ENCODE assay signal across 12 cellular contexts in genomic region chrX:137566746-137567473, GRCh38. TPM values are rescaled to one million over a fixed set of nuclear protein-coding genes. Genes with fewer than 3 reads are reported as not detected.
DNase-seq lines count a peak whose midpoint lies in the region; ATAC-seq and TF ChIP-seq lines count a peak whose summit lies in the region.
"Had no signal": no experiment of that assay in that cellular context is flagged by ENCODE, and none has a peak within 500 bp of the region (broad histone marks: within the 10 kb centered on the region; RNA-seq: fewer than 3 reads in every experiment).

No MANE protein-coding gene starts in this region.

- no peaks in the 10 kb centered on the region for H3K27me3 ChIP-seq in MM.1S (replicated peaks; ENCODE audit: insufficient read depth, low read length)
- H3K27me3 ChIP-seq in transverse colon: peaks cover 99% of the 10 kb centered on the region
- H3K27me3 ChIP-seq in prostate gland (replicated peaks; ENCODE audit: insufficient read depth): peaks cover 2% of the 10 kb centered on the region

- H3K9me2 ChIP-seq in MM.1S (replicated peaks; ENCODE audit: insufficient read depth, low read length): no peaks in the 10 kb centered on the region

- intact Hi-C loops in natural killer cell (cut with micrococcal nuclease): no loop called here
- intact Hi-C loops in transverse colon (cut with DNase I; ENCODE audit: low total_unique reads): no loop called here
- intact Hi-C loops in prostate gland (cut with DNase I): no loop called here

- H3K9ac ChIP-seq in MM.1S (ENCODE audit: low read length): no peak overlapping the region

- H3K9me3 Mint-ChIP-seq in natural killer cell (no peaks in the 10 kb centered on the region), brain (peaks cover 0 to 9% (median 0%) of the 10 kb centered on the region in 5 experiments), nephron (peaks cover 9% of the 10 kb centered on the region)
- no peaks in the 10 kb centered on the region for H3K9me3 Mint-ChIP-seq in natural killer cell treated with Interleukin-12 subunit alpha and Interleukin-12 subunit beta and Interleukin-15 and Interleukin-18, amount 100 ng/mL, for 72 hours

- H3K36me3 Mint-ChIP-seq in natural killer cell (peaks cover 7% of the 10 kb centered on the region), brain (peaks cover 25% of the 10 kb centered on the region), nephron (ENCODE audit: low read depth) (no peaks in the 10 kb centered on the region)
- H3K36me3 Mint-ChIP-seq in natural killer cell treated with Interleukin-12 subunit alpha and Interleukin-12 subunit beta and Interleukin-15 and Interleukin-18, amount 100 ng/mL, for 72 hours: peaks cover 7% of the 10 kb centered on the region

- H3K4me3 ChIP-seq in MM.1S (ENCODE audit: low read length) (no peak overlapping the region), transverse colon (peak overlapping the region in 1 of 4 donors; percentile 57), prostate gland (peak overlapping the region in 1 of 2 donors; percentile 39)

- H3K27ac Mint-ChIP-seq in natural killer cell: no peak overlapping the region
- no peak overlapping the region for H3K27ac Mint-ChIP-seq in natural killer cell treated with Interleukin-12 subunit alpha and Interleukin-12 subunit beta and Interleukin-15 and Interleukin-18, amount 100 ng/mL, for 72 hours
- H3K27ac Mint-ChIP-seq in brain: peak overlapping the region; percentile 93 to 99 (median 96)
- peak overlapping the region in 2 of 3 experiments; percentile 62 to 64 for H3K27ac Mint-ChIP-seq in nephron

- no peak overlapping the region for H3K4me2 ChIP-seq in MM.1S (ENCODE audit: low read depth, low read length)

- no peaks in the 10 kb centered on the region for H3K79me2 ChIP-seq in MM.1S (ENCODE audit: low read length)

- in situ Hi-C loops in transverse colon (cut with MboI; ENCODE audit: low pct_ligation_motif_present in 1 of 4, low pct_unique_long_range_greater_than_20kb in 1 of 4, low sequenced_read_pairs in 3 of 4): no loop called here

- H3K4me3 Mint-ChIP-seq in natural killer cell (peak overlapping the region; percentile 37), brain (peak overlapping the region; percentile 91 to 98 (median 94)), nephron (peak overlapping the region; percentile 80 to 89 (median 88))
- no peak overlapping the region for H3K4me3 Mint-ChIP-seq in natural killer cell treated with Interleukin-12 subunit alpha and Interleukin-12 subunit beta and Interleukin-15 and Interleukin-18, amount 100 ng/mL, for 72 hours

- no peak overlapping the region for H3K27ac ChIP-seq in MM.1S (ENCODE audit: low read length)
- no peak overlapping the region for H3K27ac ChIP-seq in transverse colon
- no peak overlapping the region for H3K27ac ChIP-seq in prostate gland
- H3K27ac ChIP-seq: pancreas had no signal

- H3K9me3 ChIP-seq in MM.1S (replicated peaks; ENCODE audit: insufficient read depth, low read length): no peaks in the 10 kb centered on the region
- H3K9me3 ChIP-seq in transverse colon: no peaks in the 10 kb centered on the region
- no peaks in the 10 kb centered on the region for H3K9me3 ChIP-seq in prostate gland
- H3K9me3 ChIP-seq: pancreas had no signal

- no peak overlapping the region for H2AFZ ChIP-seq in MM.1S (ENCODE audit: low read length)

- 64% methylated on average over 37 of the region's 72 CpGs; no CpG with 5 or more reads in 1 of the 2 donors for WGBS in transverse colon (ENCODE audit: low coverage in 1 of 2), 2 donors
- 3% methylated on average over 24 of the region's 72 CpGs for WGBS in prostate gland

- no peaks in the 10 kb centered on the region for H4K20me1 ChIP-seq in MM.1S (ENCODE audit: insufficient read depth, low read length)

- H3K27me3 Mint-ChIP-seq in natural killer cell (ENCODE audit: low read depth in 2 of 2) (peaks cover 29 to 55% of the 10 kb centered on the region in 2 donors), brain (peaks cover 94% of the 10 kb centered on the region), nephron (ENCODE audit: low read depth) (peaks cover 98% of the 10 kb centered on the region)
- H3K27me3 Mint-ChIP-seq in natural killer cell treated with Interleukin-12 subunit alpha and Interleukin-12 subunit beta and Interleukin-15 and Interleukin-18, amount 100 ng/mL, for 72 hours: peaks cover 31 to 43% of the 10 kb centered on the region in 2 donors

- H3K4me1 Mint-ChIP-seq in natural killer cell: peaks cover 0 to 11% of the 10 kb centered on the region in 2 donors
- H3K4me1 Mint-ChIP-seq in natural killer cell treated with Interleukin-12 subunit alpha and Interleukin-12 subunit beta and Interleukin-15 and Interleukin-18, amount 100 ng/mL, for 72 hours (ENCODE audit: low read depth in 2 of 2): peaks cover 0 to 7% of the 10 kb centered on the region in 2 donors
- peaks cover 18% of the 10 kb centered on the region for H3K4me1 Mint-ChIP-seq in brain
- peaks cover 9% of the 10 kb centered on the region for H3K4me1 Mint-ChIP-seq in nephron

- H3K4me1 ChIP-seq in MM.1S (ENCODE audit: low read length) (no peaks in the 10 kb centered on the region), transverse colon (peaks cover 0 to 13% (median 0%) of the 10 kb centered on the region in 4 donors), prostate gland (replicated peaks) (no peaks in the 10 kb centered on the region)
- H3K4me1 ChIP-seq: pancreas had no signal

- ATAC-seq in natural killer cell: no peak
- ATAC-seq in natural killer cell treated with Interleukin-12 subunit alpha and Interleukin-12 subunit beta and Interleukin-15 and Interleukin-18, amount 100 ng/mL, for 72 hours: no peak

- no peak for TF ChIP-seq EP300 in transverse colon (IDR thresholded peaks at IDR 0.05; ENCODE audit: low read depth)

- TF ChIP-seq CTCF in natural killer cell (IDR thresholded peaks at IDR 0.05) (no peak), brain (conservative IDR thresholded peaks at IDR 0.05) (no peak), nephron (IDR thresholded peaks at IDR 0.05; ENCODE audit: unreplicated experiment in 3 of 3) (no peak), MM.1S (IDR thresholded peaks at IDR 0.05; ENCODE audit: low read length) (no peak), transverse colon (IDR thresholded peaks at IDR 0.05) (no peak), prostate gland (IDR thresholded peaks at IDR 0.05) (no peak)

- DNase-seq in natural killer cell (no peak), NCI-H526 (lab: John Stamatoyannopoulos, UW) (no peak), MM.1S (no peak), transverse colon (no peak), prostate gland (ENCODE audit: low spot score) (no peak)
- no peak for DNase-seq in natural killer cell treated with Interleukin-12 subunit alpha and Interleukin-12 subunit beta and Interleukin-15 and Interleukin-18, amount 100 ng/mL, for 72 hours (ENCODE audit: low spot score)
- DNase-seq: DMS79, NCI-H446 had no signal

- TF ChIP-seq POLR2A in transverse colon (IDR thresholded peaks at IDR 0.05) (no peak), prostate gland (IDR thresholded peaks at IDR 0.05) (no peak)

- H3F3A ChIP-seq in MM.1S (ENCODE audit: insufficient read depth, low read length): no peaks in the 10 kb centered on the region

- H3K36me3 ChIP-seq in MM.1S (replicated peaks; ENCODE audit: insufficient read depth, low read length): no peaks in the 10 kb centered on the region
- H3K36me3 ChIP-seq in transverse colon: no peaks in the 10 kb centered on the region
- H3K36me3 ChIP-seq in prostate gland: no peaks in the 10 kb centered on the region
- H3K36me3 ChIP-seq: pancreas had no signal

RNA-seq across cellular contexts. Expression of gene ZIC3, which starts 1.0 kb away (rescaled TPM):
- total RNA-seq in natural killer cell: not detected
- not detected for total RNA-seq in natural killer cell treated with Interleukin-12 subunit alpha and Interleukin-12 subunit beta and Interleukin-15 and Interleukin-18, amount 100 ng/mL, for 72 hours
- 0.24 TPM for polyA plus RNA-seq in brain (ENCODE audit: insufficient read depth, low read depth, low replicate concordance)
- total RNA-seq in transverse colon: not detected
- not detected for total RNA-seq in prostate gland
- total RNA-seq: glomerular endothelial cell had no signal

Comparison
In these comparisons a context has a peak if more than half of its experiments do, and no peak if none do; other contexts are left out.
1. H3K27ac Mint-ChIP-seq: peak in brain (5 of 5) and nephron (2 of 3); none in natural killer cell (0 of 2) and natural killer cell treated with Interleukin-12 subunit alpha and Interleukin-12 subunit beta and Interleukin-15 and Interleukin-18, amount 100 ng/mL, for 72 hours (0 of 2).